ENCODE assay signal across 14 cellular contexts in genomic region chr21:35323947-35324346, GRCh38.
DNase-seq lines count a peak whose midpoint lies in the region; ATAC-seq and TF ChIP-seq lines count a peak whose summit lies in the region.
"Had no signal": no experiment of that assay in that cellular context is flagged by ENCODE, and none has a peak within 500 bp of the region (broad histone marks: within the 10 kb centered on the region; RNA-seq: fewer than 3 reads in every experiment).

No MANE protein-coding gene starts in this region.

- H3K4me3 ChIP-seq in choroid plexus epithelial cell (ENCODE audit: low read depth, low read length): no peak overlapping the region
- H3K4me3 ChIP-seq in skeletal muscle satellite cell (ENCODE audit: low read length): no peak overlapping the region

- H3K4me1 ChIP-seq in skeletal muscle satellite cell (ENCODE audit: control insufficient read depth, insufficient read depth, low read length): peaks cover 27% of the 10 kb centered on the region

- no peaks in the 10 kb centered on the region for H3K36me3 ChIP-seq in skeletal muscle satellite cell (ENCODE audit: insufficient read depth, low read length)

- H3K27me3 ChIP-seq in skeletal muscle satellite cell (ENCODE audit: control insufficient read depth, insufficient read depth, low read length): no peaks in the 10 kb centered on the region

- H3K9me3 ChIP-seq in skeletal muscle satellite cell (replicated peaks; ENCODE audit: low read length): no peaks in the 10 kb centered on the region

- in situ Hi-C loops in KBM-7 (cut with MboI; ENCODE audit: low pct_unique_long_range_greater_than_20kb, low sequenced_read_pairs): loop anchor here (10.0 kb wide), 1 partner anchor 61 kb away; no protein-coding TSS in a partner anchor

- DNase-seq in GM03348 (ENCODE audit: low spot score) (peak; percentile 27), choroid plexus epithelial cell (ENCODE audit: low read depth) (peak; percentile 35), left colon (peak; percentile 29 to 81), NCI-H187 (lab: John Stamatoyannopoulos, UW) (no peak), NCI-H1436 (lab: John Stamatoyannopoulos, UW) (no peak), KBM-7 (no peak)
- DNase-seq: activated naive CD4-positive, alpha-beta T cell treated with anti-CD3 and anti-CD28 coated beads, Interleukin-2, amount 10 ng/mL, durations not matched to agents 7 days and 5 days; DMS53; GOT3; kidney; NCI-H2227 treated with DMSO at 0.1 percent for 48 hours had no signal

- TF ChIP-seq CTCF in choroid plexus epithelial cell (conservative IDR thresholded peaks at IDR 0.05; ENCODE audit: low read depth, low read length): no peak

- intact Hi-C loops in left colon (cut with DNase I, micrococcal nuclease): no loop called here

- ATAC-seq in left colon (peak; percentile 20), GM21737 (IDR thresholded peaks at IDR 0.05; ENCODE audit: unreplicated experiment) (no peak)
- ATAC-seq: Panc1 had no signal

- peak overlapping the region; percentile 47 for H3K4me2 ChIP-seq in skeletal muscle satellite cell (ENCODE audit: low read length)

- H3K9ac ChIP-seq in skeletal muscle satellite cell (ENCODE audit: low read depth, low read length): peak overlapping the region; percentile 80

Comparison
In these comparisons a context has a peak if more than half of its experiments do, and no peak if none do; other contexts are left out.
1. DNase-seq: peak in GM03348 (single experiment), choroid plexus epithelial cell (single experiment) and left colon (2 of 2); none in NCI-H187 (0 of 2), NCI-H1436 (single experiment) and KBM-7 (single experiment).